In genomic region chr6:15359335-15359862, GRCh38 we compare ENCODE assay signal across 1 cellular context.
TF ChIP-seq lines count a peak whose summit lies in the region.

No MANE protein-coding gene starts in this region.

TF ChIP-seq in HCT116, 20 proteins besides CTCF, POLR2A, EP300 and RAD21 (continued from another document):
- TF ChIP-seq, protein P1, sequence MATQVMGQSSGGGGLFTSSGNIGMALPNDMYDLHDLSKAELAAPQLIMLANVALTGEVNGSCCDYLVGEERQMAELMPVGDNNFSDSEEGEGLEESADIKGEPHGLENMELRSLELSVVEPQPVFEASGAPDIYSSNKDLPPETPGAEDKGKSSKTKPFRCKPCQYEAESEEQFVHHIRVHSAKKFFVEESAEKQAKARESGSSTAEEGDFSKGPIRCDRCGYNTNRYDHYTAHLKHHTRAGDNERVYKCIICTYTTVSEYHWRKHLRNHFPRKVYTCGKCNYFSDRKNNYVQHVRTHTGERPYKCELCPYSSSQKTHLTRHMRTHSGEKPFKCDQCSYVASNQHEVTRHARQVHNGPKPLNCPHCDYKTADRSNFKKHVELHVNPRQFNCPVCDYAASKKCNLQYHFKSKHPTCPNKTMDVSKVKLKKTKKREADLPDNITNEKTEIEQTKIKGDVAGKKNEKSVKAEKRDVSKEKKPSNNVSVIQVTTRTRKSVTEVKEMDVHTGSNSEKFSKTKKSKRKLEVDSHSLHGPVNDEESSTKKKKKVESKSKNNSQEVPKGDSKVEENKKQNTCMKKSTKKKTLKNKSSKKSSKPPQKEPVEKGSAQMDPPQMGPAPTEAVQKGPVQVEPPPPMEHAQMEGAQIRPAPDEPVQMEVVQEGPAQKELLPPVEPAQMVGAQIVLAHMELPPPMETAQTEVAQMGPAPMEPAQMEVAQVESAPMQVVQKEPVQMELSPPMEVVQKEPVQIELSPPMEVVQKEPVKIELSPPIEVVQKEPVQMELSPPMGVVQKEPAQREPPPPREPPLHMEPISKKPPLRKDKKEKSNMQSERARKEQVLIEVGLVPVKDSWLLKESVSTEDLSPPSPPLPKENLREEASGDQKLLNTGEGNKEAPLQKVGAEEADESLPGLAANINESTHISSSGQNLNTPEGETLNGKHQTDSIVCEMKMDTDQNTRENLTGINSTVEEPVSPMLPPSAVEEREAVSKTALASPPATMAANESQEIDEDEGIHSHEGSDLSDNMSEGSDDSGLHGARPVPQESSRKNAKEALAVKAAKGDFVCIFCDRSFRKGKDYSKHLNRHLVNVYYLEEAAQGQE (IDR thresholded peaks at IDR 0.05; ENCODE audit: low read depth), result no peak
- TF ChIP-seq EZH2phosphoT487 (IDR thresholded peaks at IDR 0.05; ENCODE audit: borderline replicate concordance) (no peak), ZFX (IDR thresholded peaks at IDR 0.05) (no peak)
